In the genomic region with DNA sequence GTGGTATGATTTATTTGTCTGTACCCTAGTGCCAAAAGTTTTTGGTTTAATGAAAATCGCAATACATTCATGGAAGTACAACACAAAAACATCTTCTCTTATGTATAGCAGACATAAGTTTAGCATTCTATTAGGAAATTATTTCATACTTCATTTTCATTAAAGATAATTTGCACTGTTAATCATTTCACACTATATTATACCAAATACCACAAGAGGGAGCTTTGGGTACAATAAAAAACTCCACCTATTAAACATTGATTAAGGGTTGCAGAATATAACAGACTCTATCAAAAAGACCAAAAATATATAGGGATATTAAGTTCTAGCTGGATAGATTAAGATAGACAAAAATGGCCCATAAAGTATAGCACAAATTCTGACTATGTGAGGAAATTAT, we compare ENCODE assay signal across 8 cellular contexts.
DNase-seq lines count a peak whose midpoint lies in the region; ATAC-seq and TF ChIP-seq lines count a peak whose summit lies in the region.

No MANE protein-coding gene starts in this region.

- ATAC-seq in foreskin keratinocyte: no peak

- no peaks in the 10 kb centered on the region for H3K4me1 ChIP-seq in Peyer's patch
- H3K4me1 ChIP-seq in foreskin keratinocyte: no peaks in the 10 kb centered on the region

- no peak for TF ChIP-seq POLR2A in Peyer's patch (IDR thresholded peaks at IDR 0.05)

- no peak overlapping the region for H3K4me3 ChIP-seq in Peyer's patch

- H3K27me3 ChIP-seq in Peyer's patch: no peaks in the 10 kb centered on the region
- no peaks in the 10 kb centered on the region for H3K27me3 ChIP-seq in foreskin keratinocyte

- peak; percentile 34 for DNase-seq in NCI-H2171 treated with DMSO at 0.1 percent for 48 hours (lab: John Stamatoyannopoulos, UW)
- DNase-seq in NCI-H2171 (lab: John Stamatoyannopoulos, UW): no peak
- no peak for DNase-seq in Peyer's patch
- DNase-seq in foreskin keratinocyte: no peak
- peak; percentile 53 for DNase-seq in superior temporal gyrus (ENCODE audit: extremely low spot score)
- DNase-seq in cortex of kidney (lab: John Stamatoyannopoulos, UW): no peak
- DNase-seq in GM19238 (ENCODE audit: insufficient read length, low spot score): no peak
- no peak for DNase-seq in activated effector memory CD4-positive, alpha-beta T cell treated with anti-CD3 and anti-CD28 coated beads, Interleukin-2, amount 50 U/mL, for 16 hours

- TF ChIP-seq CTCF in Peyer's patch (IDR thresholded peaks at IDR 0.05): peak; percentile 17 to 63 (median 48)
- peak; percentile 70 for TF ChIP-seq CTCF in foreskin keratinocyte (conservative IDR thresholded peaks at IDR 0.05)

- H3K27ac ChIP-seq in Peyer's patch: no peak overlapping the region
- H3K27ac ChIP-seq in foreskin keratinocyte: no peak overlapping the region

- H3K9me3 ChIP-seq in Peyer's patch: no peaks in the 10 kb centered on the region

- no peaks in the 10 kb centered on the region for H3K36me3 ChIP-seq in Peyer's patch

Comparison
In these comparisons a context has a peak if more than half of its experiments do, and no peak if none do; other contexts are left out.
1. DNase-seq: peak in NCI-H2171 treated with DMSO at 0.1 percent for 48 hours (single experiment) and superior temporal gyrus (single experiment); none in NCI-H2171 (single experiment), Peyer's patch (0 of 3), foreskin keratinocyte (0 of 2), cortex of kidney (single experiment), GM19238 (single experiment) and activated effector memory CD4-positive, alpha-beta T cell treated with anti-CD3 and anti-CD28 coated beads, Interleukin-2, amount 50 U/mL, for 16 hours (single experiment).